8 cellular contexts compared by ENCODE assay signal in genomic region chr1:18949689-18950414, GRCh38. TPM values are rescaled to one million over a fixed set of nuclear protein-coding genes. Genes with fewer than 3 reads are reported as not detected.
DNase-seq lines count a peak whose midpoint lies in the region; ATAC-seq and TF ChIP-seq lines count a peak whose summit lies in the region.

No MANE protein-coding gene starts in this region.

- H3K9me3 Mint-ChIP-seq in CD4-positive, alpha-beta memory T cell = no peaks in the 10 kb centered on the region
- H3K9me3 Mint-ChIP-seq in stimulated activated memory B cell treated with anti-CD40 and anti-IgM and Interleukin-4, amounts not matched to agents 10 μg/mL and 1 μg/mL and 100 μg/mL, for 72 hours = no peaks in the 10 kb centered on the region

- H3K4me2 ChIP-seq in PC-9 = no peak overlapping the region

- no peaks in the 10 kb centered on the region for H3F3A ChIP-seq in PC-9 (ENCODE audit: insufficient read depth, low read depth)

- no peak for ATAC-seq in stimulated activated memory B cell treated with anti-CD40 and anti-IgM and Interleukin-4, amounts not matched to agents 10 μg/mL and 1 μg/mL and 100 μg/mL, for 72 hours
- no peak for ATAC-seq in HG02588 (IDR thresholded peaks at IDR 0.05; ENCODE audit: unreplicated experiment)

- DNase-seq in CD4-positive, alpha-beta memory T cell = no peak
- DNase-seq in KBM-7 = peak; percentile 48
- DNase-seq in cardiac fibroblast (ENCODE audit: low read depth in 2 of 2) = peak; percentile 61 to 65
- DNase-seq in kidney epithelial cell (ENCODE audit: low read depth) = no peak
- no peak for DNase-seq in NCI-H345 treated with DMSO at 0.1 percent for 48 hours (lab: John Stamatoyannopoulos, UW; ENCODE audit: unreplicated experiment)
- DNase-seq in PC-9 = no peak

- H3K9me3 ChIP-seq in CD4-positive, alpha-beta memory T cell (ENCODE audit: control insufficient read depth in 1 of 2, low read length in 2 of 2) = no peaks in the 10 kb centered on the region
- no peaks in the 10 kb centered on the region for H3K9me3 ChIP-seq in PC-9 (ENCODE audit: insufficient read depth, low read depth)

- peaks cover 100% of the 10 kb centered on the region for H3K4me1 ChIP-seq in CD4-positive, alpha-beta memory T cell (ENCODE audit: insufficient read depth, low read length)
- H3K4me1 ChIP-seq in PC-9 (replicated peaks; ENCODE audit: insufficient read depth) = peaks cover 16% of the 10 kb centered on the region

- H3K27me3 ChIP-seq in CD4-positive, alpha-beta memory T cell (ENCODE audit: insufficient read depth, low read length) = no peaks in the 10 kb centered on the region
- no peaks in the 10 kb centered on the region for H3K27me3 ChIP-seq in kidney epithelial cell (ENCODE audit: control insufficient read depth, insufficient read depth, low read length)
- no peaks in the 10 kb centered on the region for H3K27me3 ChIP-seq in PC-9 (ENCODE audit: insufficient read depth, low read depth)

- H3K4me3 ChIP-seq in CD4-positive, alpha-beta memory T cell (ENCODE audit: low read length in 2 of 2) = peak overlapping the region; percentile 59 to 65
- H3K4me3 ChIP-seq in cardiac fibroblast (replicated peaks in 1 of 2; ENCODE audit: low read depth in 2 of 2, low read length in 2 of 2) (peak overlapping the region in 1 of 2 donors; percentile 12), kidney epithelial cell (ENCODE audit: low read depth, low read length) (no peak overlapping the region), PC-9 (no peak overlapping the region)

- H4K20me1 ChIP-seq in PC-9 (ENCODE audit: insufficient read depth) = peaks cover 7% of the 10 kb centered on the region

- no peaks in the 10 kb centered on the region for H3K27me3 Mint-ChIP-seq in CD4-positive, alpha-beta memory T cell
- H3K27me3 Mint-ChIP-seq in stimulated activated memory B cell treated with anti-CD40 and anti-IgM and Interleukin-4, amounts not matched to agents 10 μg/mL and 1 μg/mL and 100 μg/mL, for 72 hours = no peaks in the 10 kb centered on the region

- peaks cover 3 to 28% of the 10 kb centered on the region in 2 donors for H3K36me3 Mint-ChIP-seq in CD4-positive, alpha-beta memory T cell
- no peaks in the 10 kb centered on the region for H3K36me3 Mint-ChIP-seq in stimulated activated memory B cell treated with anti-CD40 and anti-IgM and Interleukin-4, amounts not matched to agents 10 μg/mL and 1 μg/mL and 100 μg/mL, for 72 hours

- no TSS peak for BruUV-seq in PC-9 (replicated peaks; lab: Mats Ljungman, UMichigan)

- no peak overlapping the region for H2AFZ ChIP-seq in PC-9

- peak overlapping the region; percentile 98 for H3K27ac ChIP-seq in CD4-positive, alpha-beta memory T cell (ENCODE audit: low read depth, low read length)
- no peak overlapping the region for H3K27ac ChIP-seq in PC-9

- H3K4me3 Mint-ChIP-seq in CD4-positive, alpha-beta memory T cell = peak overlapping the region; percentile 91 to 98 (median 94)
- H3K4me3 Mint-ChIP-seq in stimulated activated memory B cell treated with anti-CD40 and anti-IgM and Interleukin-4, amounts not matched to agents 10 μg/mL and 1 μg/mL and 100 μg/mL, for 72 hours = peak overlapping the region; percentile 85

- intact Hi-C loops in CD4-positive, alpha-beta memory T cell (cut with micrococcal nuclease) = loop anchor here (1.0 kb wide), 1 partner anchor 24 kb away; no protein-coding TSS in a partner anchor
- intact Hi-C loops in PC-9 (cut with micrococcal nuclease; ENCODE audit: unreplicated experiment) = loop anchor here (10.0 kb wide), 1 partner anchor 45 kb away; the partner anchor contains the start of gene ALDH4A1

- CTCF ChIA-PET in CD4-positive, alpha-beta memory T cell (lab: Charles Lee; ENCODE audit: partially characterized antibody) = interaction anchor here (1.4 to 12.4 kb wide), 4 partner anchors 18 to 39 kb away, joined by 4 to 206 read pairs (median 81); no protein-coding TSS in a partner anchor
- CTCF ChIA-PET in PC-9 (lab: Charles Lee) = no interaction called here

- POLR2A ChIA-PET in CD4-positive, alpha-beta memory T cell (lab: Charles Lee; ENCODE audit: partially characterized antibody) = interaction anchor here (0.6 to 20.6 kb wide), 12 partner anchors 8 to 124 kb away, joined by 3 to 599 read pairs (median 6); partner anchors contain the start of genes ALDH4A1 and IFFO2
- POLR2A ChIA-PET in PC-9 (lab: Charles Lee; ENCODE audit: unreplicated experiment) = no interaction called here

- peaks cover 80% of the 10 kb centered on the region for H3K79me2 ChIP-seq in PC-9 (ENCODE audit: low read depth)

- TF ChIP-seq CTCF in cardiac fibroblast (IDR thresholded peaks at IDR 0.05; ENCODE audit: low read depth, low read length) (peak; percentile 36), kidney epithelial cell (IDR thresholded peaks at IDR 0.05; ENCODE audit: insufficient read depth, low read length, poor library complexity, severe bottlenecking) (peak; percentile 18), PC-9 (conservative IDR thresholded peaks at IDR 0.05) (no peak)

- peaks cover 66 to 98% (median 87%) of the 10 kb centered on the region in 4 donors for H3K4me1 Mint-ChIP-seq in CD4-positive, alpha-beta memory T cell
- H3K4me1 Mint-ChIP-seq in stimulated activated memory B cell treated with anti-CD40 and anti-IgM and Interleukin-4, amounts not matched to agents 10 μg/mL and 1 μg/mL and 100 μg/mL, for 72 hours = peaks cover 94% of the 10 kb centered on the region

- no peaks in the 10 kb centered on the region for H3K9me2 ChIP-seq in PC-9 (ENCODE audit: insufficient read depth)

- in situ Hi-C loops in KBM-7 (cut with MboI; ENCODE audit: low pct_unique_long_range_greater_than_20kb, low sequenced_read_pairs) = no loop called here

- no peaks in the 10 kb centered on the region for H3K36me3 ChIP-seq in CD4-positive, alpha-beta memory T cell (ENCODE audit: insufficient read depth, low read length)
- H3K36me3 ChIP-seq in kidney epithelial cell (ENCODE audit: control insufficient read depth, insufficient read depth, low read length) (no peaks in the 10 kb centered on the region), PC-9 (ENCODE audit: low read depth) (no peaks in the 10 kb centered on the region)

- H3K27ac Mint-ChIP-seq in CD4-positive, alpha-beta memory T cell = peak overlapping the region; percentile 98 to 100 (median 100)
- H3K27ac Mint-ChIP-seq in stimulated activated memory B cell treated with anti-CD40 and anti-IgM and Interleukin-4, amounts not matched to agents 10 μg/mL and 1 μg/mL and 100 μg/mL, for 72 hours = peak overlapping the region; percentile 96

RNA-seq across cellular contexts. Expression of gene IFFO2, which starts 6.6 kb away (rescaled TPM):
- total RNA-seq in CD4-positive, alpha-beta memory T cell = 10 to 100 TPM; 39.0 to 41.3 TPM
- 1 to 10 TPM; 1.3 to 5.2 TPM for polyA plus RNA-seq in CD4-positive, alpha-beta memory T cell
- total RNA-seq in kidney epithelial cell (25.3 and 26.6 TPM in 2 replicates), PC-9 (2021) (11.7 and 16.5 TPM in 2 replicates)

RNA-seq across cellular contexts. Expression of gene ALDH4A1, which starts 47.5 kb away (rescaled TPM):
- 1 to 10 TPM; 1.4 to 1.5 TPM for total RNA-seq in CD4-positive, alpha-beta memory T cell
- polyA plus RNA-seq in CD4-positive, alpha-beta memory T cell = 1 to 10 TPM; 1.1 to 1.6 TPM
- total RNA-seq in kidney epithelial cell (18.8 and 22.8 TPM in 2 replicates), PC-9 (2021) (15.0 and 19.4 TPM in 2 replicates)

Comparison
In these comparisons a context has a peak if more than half of its experiments do, and no peak if none do; other contexts are left out.
1. DNase-seq: peak in KBM-7 (single experiment) and cardiac fibroblast (2 of 2); none in CD4-positive, alpha-beta memory T cell (0 of 5), kidney epithelial cell (single experiment), NCI-H345 treated with DMSO at 0.1 percent for 48 hours (single experiment) and PC-9 (0 of 2).
2. H3K4me3 ChIP-seq: peak in CD4-positive, alpha-beta memory T cell (2 of 2); none in kidney epithelial cell (single experiment) and PC-9 (single experiment).